Comparison of ENCODE assay signal across 9 cellular contexts in genomic region chr11:122843281-122844150, GRCh38.
DNase-seq lines count a peak whose midpoint lies in the region; ATAC-seq lines count a peak whose summit lies in the region.
"Had no signal": no experiment of that assay in that cellular context is flagged by ENCODE, and none has a peak within 500 bp of the region (broad histone marks: within the 10 kb centered on the region; RNA-seq: fewer than 3 reads in every experiment).

No MANE protein-coding gene starts in this region.

- peak; percentile 48 for DNase-seq in activated CD4-positive, alpha-beta T cell treated with anti-CD3 and anti-CD28 coated beads for 48 hours
- no peak for DNase-seq in activated CD4-positive, alpha-beta T cell treated with anti-CD3 and anti-CD28 coated beads for 1 hour
- DNase-seq in activated CD8-positive, alpha-beta memory T cell treated with anti-CD3 and anti-CD28 coated beads, Interleukin-2, amount 50 U/mL, for 24 hours (ENCODE audit: extremely low read depth), result peak; percentile 24
- peak; percentile 64 for DNase-seq in stimulated activated CD8-positive, alpha-beta memory T cell treated with anti-CD3 and anti-CD28 coated beads, Interleukin-4, amount 100 ng/mL, for 48 hours
- DNase-seq in foreskin melanocyte (no peak), Ammon's horn (ENCODE audit: low spot score) (no peak)
- DNase-seq: NCI-H510A treated with DMSO at 0.1 percent for 48 hours had no signal

- ATAC-seq in HG03280 (IDR thresholded peaks at IDR 0.05; ENCODE audit: unreplicated experiment) (peak; percentile 59), HG02798 (IDR thresholded peaks at IDR 0.05; ENCODE audit: poor library complexity, unreplicated experiment) (no peak)

Comparison
In these comparisons a context has a peak if more than half of its experiments do, and no peak if none do; other contexts are left out.
1. DNase-seq: peak in activated CD4-positive, alpha-beta T cell treated with anti-CD3 and anti-CD28 coated beads for 48 hours (single experiment), activated CD8-positive, alpha-beta memory T cell treated with anti-CD3 and anti-CD28 coated beads, Interleukin-2, amount 50 U/mL, for 24 hours (single experiment) and stimulated activated CD8-positive, alpha-beta memory T cell treated with anti-CD3 and anti-CD28 coated beads, Interleukin-4, amount 100 ng/mL, for 48 hours (single experiment); none in activated CD4-positive, alpha-beta T cell treated with anti-CD3 and anti-CD28 coated beads for 1 hour (single experiment), foreskin melanocyte (single experiment) and Ammon's horn (single experiment).